11 cellular contexts compared by ENCODE assay signal in genomic region chr4:152458801-152459302, GRCh38.
DNase-seq lines count a peak whose midpoint lies in the region; ATAC-seq, FAIRE-seq and TF ChIP-seq lines count a peak whose summit lies in the region.
"Had no signal": no experiment of that assay in that cellular context is flagged by ENCODE, and none has a peak within 500 bp of the region (broad histone marks: within the 10 kb centered on the region; RNA-seq: fewer than 3 reads in every experiment).

No MANE protein-coding gene starts in this region.

- no peak overlapping the region for H3K27ac ChIP-seq in astrocyte (ENCODE audit: low read depth, low read length)
- H3K27ac ChIP-seq: dorsolateral prefrontal cortex had no signal

- peak overlapping the region; percentile 0 for H3K27ac Mint-ChIP-seq in activated naive CD4-positive, alpha-beta T cell treated with anti-CD3 and anti-CD28 coated beads, Interleukin-2, amount 50 U/mL, for 24 hours
- H3K27ac Mint-ChIP-seq in astrocyte (ENCODE audit: unreplicated experiment), result no peak overlapping the region
- H3K27ac Mint-ChIP-seq in stimulated activated naive CD8-positive, alpha-beta T cell treated with anti-CD3 and anti-CD28 coated beads, Interleukin-15, amount 100 ng/mL, for 72 hours, result peak overlapping the region; percentile 86 to 95

- H3K9me3 Mint-ChIP-seq in activated naive CD4-positive, alpha-beta T cell treated with anti-CD3 and anti-CD28 coated beads, Interleukin-2, amount 50 U/mL, for 24 hours, result no peaks in the 10 kb centered on the region
- H3K9me3 Mint-ChIP-seq in astrocyte (ENCODE audit: unreplicated experiment), result no peaks in the 10 kb centered on the region
- H3K9me3 Mint-ChIP-seq in stimulated activated naive CD8-positive, alpha-beta T cell treated with anti-CD3 and anti-CD28 coated beads, Interleukin-15, amount 100 ng/mL, for 72 hours, result no peaks in the 10 kb centered on the region

- TF ChIP-seq CTCF in astrocyte (IDR thresholded peaks at IDR 0.05; ENCODE audit: insufficient read depth, low read depth, low read length), result no peak

- no peaks in the 10 kb centered on the region for H3K36me3 ChIP-seq in astrocyte (ENCODE audit: insufficient read depth, low read length)

- peaks cover 54% of the 10 kb centered on the region for H3K79me2 ChIP-seq in astrocyte (ENCODE audit: insufficient read depth, low read length)

- H3K36me3 Mint-ChIP-seq in activated naive CD4-positive, alpha-beta T cell treated with anti-CD3 and anti-CD28 coated beads, Interleukin-2, amount 50 U/mL, for 24 hours, result peaks cover 12% of the 10 kb centered on the region
- no peaks in the 10 kb centered on the region for H3K36me3 Mint-ChIP-seq in astrocyte (ENCODE audit: low read depth, unreplicated experiment)

- no peaks in the 10 kb centered on the region for H3K27me3 ChIP-seq in astrocyte (ENCODE audit: insufficient read depth, low read length)
- H3K27me3 ChIP-seq: dorsolateral prefrontal cortex had no signal

- no peak overlapping the region for H3K4me2 ChIP-seq in astrocyte (ENCODE audit: low read length)

- FAIRE-seq in HTR-8/SVneo (lab: Jason Lieb, UNC), result peak; percentile 40
- FAIRE-seq in astrocyte (lab: Jason Lieb, UNC), result no peak
- FAIRE-seq in urothelium cell line (lab: Jason Lieb, UNC), result no peak

- no peak overlapping the region for H3K4me3 ChIP-seq in astrocyte (ENCODE audit: insufficient read depth, low read depth, low read length)
- H3K4me3 ChIP-seq: dorsolateral prefrontal cortex had no signal

- DNase-seq in activated naive CD4-positive, alpha-beta T cell treated with Interleukin-2 at 50 U/mL for 16 hours, result no peak
- DNase-seq in HTR-8/SVneo (ENCODE audit: insufficient read length, low spot score) (no peak), astrocyte (ENCODE audit: low read depth) (peak; percentile 12), NCI-H2029 treated with DMSO at 0.1 percent for 48 hours (lab: John Stamatoyannopoulos, UW) (no peak), DMS79 treated with DMSO at 0.1 percent for 48 hours (lab: John Stamatoyannopoulos, UW) (no peak), urothelium cell line (ENCODE audit: low spot score) (no peak)
- DNase-seq in stimulated activated naive CD8-positive, alpha-beta T cell treated with anti-CD3 and anti-CD28 coated beads, Interleukin-15, amount 100 ng/mL, for 72 hours, result peak; percentile 26 to 35
- DNase-seq: dorsolateral prefrontal cortex; mesendoderm; stimulated activated CD4-positive, alpha-beta T cell treated with anti-CD3 and anti-CD28 coated beads, Interleukin-4, amount 100 ng/mL, for 24 hours had no signal

- peaks cover 21% of the 10 kb centered on the region for H4K20me1 ChIP-seq in astrocyte (ENCODE audit: insufficient read depth, low read length)

- peak; percentile 88 for ATAC-seq in stimulated activated naive CD8-positive, alpha-beta T cell treated with anti-CD3 and anti-CD28 coated beads, Interleukin-15, amount 100 ng/mL, for 72 hours

- H3K4me1 ChIP-seq in astrocyte (ENCODE audit: insufficient read depth, low read length), result peaks cover 3% of the 10 kb centered on the region

- H2AFZ ChIP-seq in astrocyte (ENCODE audit: low read depth, low read length), result no peak overlapping the region

- peak overlapping the region; percentile 16 for H3K4me3 Mint-ChIP-seq in activated naive CD4-positive, alpha-beta T cell treated with anti-CD3 and anti-CD28 coated beads, Interleukin-2, amount 50 U/mL, for 24 hours
- peak overlapping the region; percentile 21 for H3K4me3 Mint-ChIP-seq in astrocyte (ENCODE audit: unreplicated experiment)
- H3K4me3 Mint-ChIP-seq in stimulated activated naive CD8-positive, alpha-beta T cell treated with anti-CD3 and anti-CD28 coated beads, Interleukin-15, amount 100 ng/mL, for 72 hours, result peak overlapping the region; percentile 61 to 65

- H3K27me3 Mint-ChIP-seq in activated naive CD4-positive, alpha-beta T cell treated with anti-CD3 and anti-CD28 coated beads, Interleukin-2, amount 50 U/mL, for 24 hours, result no peaks in the 10 kb centered on the region
- no peaks in the 10 kb centered on the region for H3K27me3 Mint-ChIP-seq in astrocyte (ENCODE audit: low read depth, unreplicated experiment)
- no peaks in the 10 kb centered on the region for H3K27me3 Mint-ChIP-seq in stimulated activated naive CD8-positive, alpha-beta T cell treated with anti-CD3 and anti-CD28 coated beads, Interleukin-15, amount 100 ng/mL, for 72 hours

- peaks cover 75% of the 10 kb centered on the region for H3K4me1 Mint-ChIP-seq in activated naive CD4-positive, alpha-beta T cell treated with anti-CD3 and anti-CD28 coated beads, Interleukin-2, amount 50 U/mL, for 24 hours
- H3K4me1 Mint-ChIP-seq in astrocyte (ENCODE audit: low read depth, unreplicated experiment), result peaks cover 32% of the 10 kb centered on the region
- peaks cover 76% of the 10 kb centered on the region for H3K4me1 Mint-ChIP-seq in stimulated activated naive CD8-positive, alpha-beta T cell treated with anti-CD3 and anti-CD28 coated beads, Interleukin-15, amount 100 ng/mL, for 72 hours

- H3K9me3 ChIP-seq in astrocyte (ENCODE audit: insufficient read depth, low read depth, low read length), result no peaks in the 10 kb centered on the region

- no peak overlapping the region for H3K9ac ChIP-seq in astrocyte (ENCODE audit: low read length)

Comparison
In these comparisons a context has a peak if more than half of its experiments do, and no peak if none do; other contexts are left out.
1. DNase-seq: peak in astrocyte (single experiment) and stimulated activated naive CD8-positive, alpha-beta T cell treated with anti-CD3 and anti-CD28 coated beads, Interleukin-15, amount 100 ng/mL, for 72 hours (2 of 2); none in activated naive CD4-positive, alpha-beta T cell treated with Interleukin-2 at 50 U/mL for 16 hours (single experiment), HTR-8/SVneo (single experiment), NCI-H2029 treated with DMSO at 0.1 percent for 48 hours (single experiment), DMS79 treated with DMSO at 0.1 percent for 48 hours (single experiment) and urothelium cell line (single experiment).
2. Peak in every context shown above with its lines, with median percentiles within 50 percentile points of each other: H3K4me3 Mint-ChIP-seq.